In genomic region chr5:115835481-115835880, GRCh38 we compare ENCODE assay signal across 26 cellular contexts. TPM values are rescaled to one million over a fixed set of nuclear protein-coding genes. Genes with fewer than 3 reads are reported as not detected.
"Had no signal": no experiment of that assay in that cellular context is flagged by ENCODE, and none has a peak within 500 bp of the region (broad histone marks: within the 10 kb centered on the region; RNA-seq: fewer than 3 reads in every experiment).

No MANE protein-coding gene starts in this region.

- FAIRE-seq: endothelial cell of umbilical vein, keratinocyte, pancreas, small intestine, urothelium cell line had no signal

- DNase-seq: activated CD4-positive, alpha-beta memory T cell treated with anti-CD3 and anti-CD28 coated beads, Interleukin-2, amount 10 ng/mL, durations not matched to agents 7 days and 5 days; activated CD4-positive, alpha-beta T cell treated with anti-CD3 and anti-CD28 coated beads for 1 hour; activated CD4-positive, alpha-beta T cell treated with anti-CD3 and anti-CD28 coated beads, Interleukin-2, amount 10 ng/mL, durations not matched to agents 7 days and 5 days; activated CD8-positive, alpha-beta memory T cell treated with anti-CD3 and anti-CD28 coated beads, Interleukin-2, amount 50 U/mL, for 48 hours; activated T-cell treated with anti-CD3 and anti-CD28 coated beads, Interleukin-2, amount 50 U/mL, for 48 hours; cortex of kidney; hippocampal formation; left colon; naive B cell; pancreas; retina; sigmoid colon; small intestine; stimulated activated CD4-positive, alpha-beta T cell treated with anti-CD3 and anti-CD28 coated beads, Interleukin-4, amount 100 ng/mL, for 24 hours; T-helper 2 cell; testis; transverse colon had no signal

- ATAC-seq: gastroesophageal sphincter; left colon; pancreas; stimulated activated memory B cell treated with anti-CD40 and anti-IgM and Interleukin-4, amounts not matched to agents 10 μg/mL and 1 μg/mL and 100 μg/mL, for 72 hours had no signal

- H3K4me3 Mint-ChIP-seq: activated CD4-positive, alpha-beta memory T cell treated with anti-CD3 and anti-CD28 coated beads, Interleukin-2, amount 10 ng/mL, durations not matched to agents 7 days and 5 days; activated CD4-positive, alpha-beta T cell treated with anti-CD3 and anti-CD28 coated beads, Interleukin-2, amount 10 ng/mL, durations not matched to agents 7 days and 5 days; activated naive CD8-positive, alpha-beta T cell; brain; mesothelial cell of epicardium; naive B cell; stimulated activated memory B cell treated with anti-CD40 and anti-IgM and Interleukin-4, amounts not matched to agents 10 μg/mL and 1 μg/mL and 100 μg/mL, for 72 hours had no signal

- H3K27me3 Mint-ChIP-seq: activated CD4-positive, alpha-beta memory T cell treated with anti-CD3 and anti-CD28 coated beads, Interleukin-2, amount 10 ng/mL, durations not matched to agents 7 days and 5 days; activated CD4-positive, alpha-beta T cell treated with anti-CD3 and anti-CD28 coated beads, Interleukin-2, amount 10 ng/mL, durations not matched to agents 7 days and 5 days; activated naive CD8-positive, alpha-beta T cell; brain; naive B cell; stimulated activated memory B cell treated with anti-CD40 and anti-IgM and Interleukin-4, amounts not matched to agents 10 μg/mL and 1 μg/mL and 100 μg/mL, for 72 hours had no signal

- H3K27ac Mint-ChIP-seq: activated CD4-positive, alpha-beta memory T cell treated with anti-CD3 and anti-CD28 coated beads, Interleukin-2, amount 10 ng/mL, durations not matched to agents 7 days and 5 days; activated CD4-positive, alpha-beta T cell treated with anti-CD3 and anti-CD28 coated beads, Interleukin-2, amount 10 ng/mL, durations not matched to agents 7 days and 5 days; activated naive CD8-positive, alpha-beta T cell; activated T-helper 2 cell treated with anti-CD3 and anti-CD28 coated beads, Interferon-gamma antibody, Interleukin-2, Interleukin-4, amounts not matched to agents 10 μg/mL and 5 μg/mL and 100 μg/mL, durations not matched to agents 14 hours and 24 hours and 36 hours; mesothelial cell of epicardium; stimulated activated memory B cell treated with anti-CD40 and anti-IgM and Interleukin-4, amounts not matched to agents 10 μg/mL and 1 μg/mL and 100 μg/mL, for 72 hours had no signal

- H3K9me3 Mint-ChIP-seq: activated CD4-positive, alpha-beta memory T cell treated with anti-CD3 and anti-CD28 coated beads, Interleukin-2, amount 10 ng/mL, durations not matched to agents 7 days and 5 days; activated CD4-positive, alpha-beta T cell treated with anti-CD3 and anti-CD28 coated beads, Interleukin-2, amount 10 ng/mL, durations not matched to agents 7 days and 5 days; activated T-helper 2 cell treated with anti-CD3 and anti-CD28 coated beads, Interferon-gamma antibody, Interleukin-2, Interleukin-4, amounts not matched to agents 10 μg/mL and 5 μg/mL and 100 μg/mL, durations not matched to agents 14 hours and 24 hours and 36 hours; brain; mesothelial cell of epicardium; naive B cell; stimulated activated memory B cell treated with anti-CD40 and anti-IgM and Interleukin-4, amounts not matched to agents 10 μg/mL and 1 μg/mL and 100 μg/mL, for 72 hours had no signal

RNA-seq across cellular contexts. Expression of gene CDO1, which starts 19.0 kb away (rescaled TPM):
- total RNA-seq: activated CD4-positive, alpha-beta T cell treated with anti-CD3 and anti-CD28 coated beads, Interleukin-2, amount 10 ng/mL, durations not matched to agents 7 days and 5 days had no signal
